Comparison of ENCODE assay signal across 14 cellular contexts in the genomic region with DNA sequence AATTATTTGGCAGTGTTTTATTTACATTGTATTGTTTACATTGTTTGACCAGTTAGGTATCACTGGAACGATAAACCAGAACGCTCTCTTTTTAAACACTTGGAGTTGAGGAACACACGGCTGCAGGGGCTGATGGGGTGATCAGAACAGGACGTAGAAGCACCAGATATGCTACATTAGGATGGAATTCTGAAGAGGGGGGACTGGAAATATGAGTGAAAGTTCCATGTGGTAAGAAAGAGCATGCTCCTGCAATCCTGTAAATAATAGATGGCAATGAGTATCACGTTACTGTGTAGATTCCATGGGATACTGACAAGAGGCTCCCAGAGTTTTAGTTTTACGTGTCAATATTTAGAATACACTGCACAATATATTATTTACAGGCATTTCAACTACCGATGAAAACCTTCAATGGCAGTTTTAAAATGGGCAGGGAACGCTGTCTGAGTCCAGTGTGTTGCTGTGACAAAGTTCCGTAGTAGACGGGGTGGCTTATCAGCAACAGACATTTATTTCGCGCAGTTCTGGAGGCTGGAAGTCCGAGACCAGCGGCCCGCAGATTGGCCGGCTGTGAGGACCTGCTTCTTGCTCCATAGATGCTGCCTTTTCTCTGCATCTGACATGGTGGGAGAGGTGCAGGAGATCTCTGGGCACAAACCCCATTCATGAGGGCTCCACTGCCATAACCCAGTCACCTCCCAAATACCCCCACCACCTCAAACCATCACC. TPM values are rescaled to one million over a fixed set of nuclear protein-coding genes. Genes with fewer than 3 reads are reported as not detected.
DNase-seq lines count a peak whose midpoint lies in the region; ATAC-seq and TF ChIP-seq lines count a peak whose summit lies in the region.
"Had no signal": no experiment of that assay in that cellular context is flagged by ENCODE, and none has a peak within 500 bp of the region (broad histone marks: within the 10 kb centered on the region; RNA-seq: fewer than 3 reads in every experiment).

No MANE protein-coding gene starts in this region.

- POLR2A ChIA-PET in activated CD4-positive, alpha-beta memory T cell treated with anti-CD3 and anti-CD28 coated beads, Interleukin-2, amount 10 ng/mL, durations not matched to agents 7 days and 5 days (lab: Charles Lee) = no interaction called here

- H3K4me3 Mint-ChIP-seq in stimulated activated naive CD8-positive, alpha-beta T cell treated with anti-CD3 and anti-CD28 coated beads, Interleukin-15, Interleukin-2, amounts not matched to agents 100 ng/mL and 50 ng/mL, for 24 hours = no peak overlapping the region
- no peak overlapping the region for H3K4me3 Mint-ChIP-seq in stimulated activated naive CD8-positive, alpha-beta T cell treated with anti-CD3 and anti-CD28 coated beads, Interleukin-15, amount 100 ng/mL, for 72 hours
- H3K4me3 Mint-ChIP-seq in activated CD4-positive, alpha-beta memory T cell treated with anti-CD3 and anti-CD28 coated beads, Interleukin-2, amount 10 ng/mL, durations not matched to agents 7 days and 5 days = no peak overlapping the region

- H3K36me3 ChIP-seq in lower lobe of right lung (no peaks in the 10 kb centered on the region), upper lobe of left lung (no peaks in the 10 kb centered on the region)

- TF ChIP-seq CTCF in lower lobe of right lung (IDR thresholded peaks at IDR 0.05) = no peak
- no peak for TF ChIP-seq CTCF in upper lobe of left lung (IDR thresholded peaks at IDR 0.05)

- no peak for TF ChIP-seq POLR2A in upper lobe of left lung (IDR thresholded peaks at IDR 0.05)

- H3K9me3 ChIP-seq in lower lobe of right lung = no peaks in the 10 kb centered on the region
- H3K9me3 ChIP-seq in upper lobe of left lung = no peaks in the 10 kb centered on the region

- H3K27ac Mint-ChIP-seq in stimulated activated naive CD8-positive, alpha-beta T cell treated with anti-CD3 and anti-CD28 coated beads, Interleukin-15, Interleukin-2, amounts not matched to agents 100 ng/mL and 50 ng/mL, for 24 hours = peak overlapping the region; percentile 45
- H3K27ac Mint-ChIP-seq in stimulated activated naive CD8-positive, alpha-beta T cell treated with anti-CD3 and anti-CD28 coated beads, Interleukin-15, amount 100 ng/mL, for 72 hours = no peak overlapping the region
- H3K27ac Mint-ChIP-seq in activated CD4-positive, alpha-beta memory T cell treated with anti-CD3 and anti-CD28 coated beads, Interleukin-2, amount 10 ng/mL, durations not matched to agents 7 days and 5 days = peak overlapping the region; percentile 24

- no peak overlapping the region for H3K27ac ChIP-seq in lower lobe of right lung
- H3K27ac ChIP-seq in upper lobe of left lung = no peak overlapping the region
- H3K27ac ChIP-seq: parathyroid adenoma had no signal

- H3K27me3 ChIP-seq in lower lobe of right lung (ENCODE audit: low read depth) (no peaks in the 10 kb centered on the region), upper lobe of left lung (no peaks in the 10 kb centered on the region)

- CTCF ChIA-PET in activated CD4-positive, alpha-beta memory T cell treated with anti-CD3 and anti-CD28 coated beads, Interleukin-2, amount 10 ng/mL, durations not matched to agents 7 days and 5 days (lab: Charles Lee) = interaction anchor here (2.9 kb wide), 1 partner anchor 12 kb away, joined by 18 read pairs; no protein-coding TSS in a partner anchor

- no peaks in the 10 kb centered on the region for H3K27me3 Mint-ChIP-seq in stimulated activated naive CD8-positive, alpha-beta T cell treated with anti-CD3 and anti-CD28 coated beads, Interleukin-15, Interleukin-2, amounts not matched to agents 100 ng/mL and 50 ng/mL, for 24 hours
- H3K27me3 Mint-ChIP-seq in stimulated activated naive CD8-positive, alpha-beta T cell treated with anti-CD3 and anti-CD28 coated beads, Interleukin-15, amount 100 ng/mL, for 72 hours = no peaks in the 10 kb centered on the region
- H3K27me3 Mint-ChIP-seq in activated CD4-positive, alpha-beta memory T cell treated with anti-CD3 and anti-CD28 coated beads, Interleukin-2, amount 10 ng/mL, durations not matched to agents 7 days and 5 days = no peaks in the 10 kb centered on the region

- H3K4me1 Mint-ChIP-seq in stimulated activated naive CD8-positive, alpha-beta T cell treated with anti-CD3 and anti-CD28 coated beads, Interleukin-15, Interleukin-2, amounts not matched to agents 100 ng/mL and 50 ng/mL, for 24 hours (ENCODE audit: low read depth) = peaks cover 37% of the 10 kb centered on the region
- peaks cover 52% of the 10 kb centered on the region for H3K4me1 Mint-ChIP-seq in stimulated activated naive CD8-positive, alpha-beta T cell treated with anti-CD3 and anti-CD28 coated beads, Interleukin-15, amount 100 ng/mL, for 72 hours
- H3K4me1 Mint-ChIP-seq in activated CD4-positive, alpha-beta memory T cell treated with anti-CD3 and anti-CD28 coated beads, Interleukin-2, amount 10 ng/mL, durations not matched to agents 7 days and 5 days = peaks cover 37% of the 10 kb centered on the region

- no peaks in the 10 kb centered on the region for H3K9me3 Mint-ChIP-seq in stimulated activated naive CD8-positive, alpha-beta T cell treated with anti-CD3 and anti-CD28 coated beads, Interleukin-15, Interleukin-2, amounts not matched to agents 100 ng/mL and 50 ng/mL, for 24 hours
- no peaks in the 10 kb centered on the region for H3K9me3 Mint-ChIP-seq in stimulated activated naive CD8-positive, alpha-beta T cell treated with anti-CD3 and anti-CD28 coated beads, Interleukin-15, amount 100 ng/mL, for 72 hours
- no peaks in the 10 kb centered on the region for H3K9me3 Mint-ChIP-seq in activated CD4-positive, alpha-beta memory T cell treated with anti-CD3 and anti-CD28 coated beads, Interleukin-2, amount 10 ng/mL, durations not matched to agents 7 days and 5 days

- TF ChIP-seq EP300 in upper lobe of left lung (IDR thresholded peaks at IDR 0.05) = no peak

- WGBS in upper lobe of left lung, 2 donors = 82 to 90% methylated on average over 16 of the region's 16 CpGs

- H3K4me3 ChIP-seq in lower lobe of right lung = no peak overlapping the region
- H3K4me3 ChIP-seq in upper lobe of left lung = no peak overlapping the region

- ATAC-seq in stimulated activated naive CD8-positive, alpha-beta T cell treated with anti-CD3 and anti-CD28 coated beads, Interleukin-15, amount 100 ng/mL, for 72 hours = no peak
- no peak for ATAC-seq in lower lobe of right lung
- no peak for ATAC-seq in upper lobe of left lung (ENCODE audit: low FRiP score in 2 of 2)
- no peak for ATAC-seq in stimulated activated naive CD8-positive, alpha-beta T cell treated with anti-CD3 and anti-CD28 coated beads, Interleukin-15, Interleukin-2, amounts not matched to agents 100 U/mL and 50 U/mL, for 24 hours

- H3K36me3 Mint-ChIP-seq in stimulated activated naive CD8-positive, alpha-beta T cell treated with anti-CD3 and anti-CD28 coated beads, Interleukin-15, Interleukin-2, amounts not matched to agents 100 ng/mL and 50 ng/mL, for 24 hours (ENCODE audit: low read depth) = peaks cover 17% of the 10 kb centered on the region
- H3K36me3 Mint-ChIP-seq in activated CD4-positive, alpha-beta memory T cell treated with anti-CD3 and anti-CD28 coated beads, Interleukin-2, amount 10 ng/mL, durations not matched to agents 7 days and 5 days (ENCODE audit: low read depth) = peaks cover 21% of the 10 kb centered on the region

- intact Hi-C loops in lower lobe of right lung (cut with DNase I) = no loop called here

- peaks cover 20% of the 10 kb centered on the region for H3K4me1 ChIP-seq in lower lobe of right lung
- peaks cover 13 to 25% (median 21%) of the 10 kb centered on the region in 4 donors for H3K4me1 ChIP-seq in upper lobe of left lung
- H3K4me1 ChIP-seq: parathyroid adenoma had no signal

- DNase-seq in stimulated activated naive CD8-positive, alpha-beta T cell treated with anti-CD3 and anti-CD28 coated beads, Interleukin-15, amount 100 ng/mL, for 72 hours = no peak
- DNase-seq in activated CD4-positive, alpha-beta memory T cell treated with anti-CD3 and anti-CD28 coated beads, Interleukin-2, amount 10 ng/mL, durations not matched to agents 7 days and 5 days = no peak
- DNase-seq in lower lobe of right lung (peak; percentile 14), LoVo (ENCODE audit: low spot score) (no peak), NOMO-1 (lab: John Stamatoyannopoulos, UW; ENCODE audit: unreplicated experiment in 2 of 2) (no peak), upper lobe of left lung (no peak)
- no peak for DNase-seq in stimulated activated naive CD8-positive, alpha-beta T cell treated with anti-CD3 and anti-CD28 coated beads, Interleukin-15, Interleukin-2, amounts not matched to agents 100 U/mL and 50 U/mL, for 24 hours
- DNase-seq: amniotic stem cell, C1 segment of cervical spinal cord, dermis blood vessel endothelial cell, mesendoderm, NCI-H1092 had no signal

RNA-seq across cellular contexts. Expression of a gene that starts 43.1 kb away (rescaled TPM):
- 10 to 100 TPM; 36.8 to 39.1 TPM for total RNA-seq in activated CD4-positive, alpha-beta memory T cell treated with anti-CD3 and anti-CD28 coated beads, Interleukin-2, amount 10 ng/mL, durations not matched to agents 7 days and 5 days
- total RNA-seq in lower lobe of right lung (4.5 TPM), upper lobe of left lung (1 to 10 TPM; 3.0 to 7.7 (median 4.2) TPM)

Comparison
In these comparisons a context has a peak if more than half of its experiments do, and no peak if none do; other contexts are left out.
1. H3K27ac Mint-ChIP-seq: peak in stimulated activated naive CD8-positive, alpha-beta T cell treated with anti-CD3 and anti-CD28 coated beads, Interleukin-15, Interleukin-2, amounts not matched to agents 100 ng/mL and 50 ng/mL, for 24 hours (single experiment) and activated CD4-positive, alpha-beta memory T cell treated with anti-CD3 and anti-CD28 coated beads, Interleukin-2, amount 10 ng/mL, durations not matched to agents 7 days and 5 days (single experiment); none in stimulated activated naive CD8-positive, alpha-beta T cell treated with anti-CD3 and anti-CD28 coated beads, Interleukin-15, amount 100 ng/mL, for 72 hours (0 of 2).